ENCODE assay signal across 14 cellular contexts in the genomic region with DNA sequence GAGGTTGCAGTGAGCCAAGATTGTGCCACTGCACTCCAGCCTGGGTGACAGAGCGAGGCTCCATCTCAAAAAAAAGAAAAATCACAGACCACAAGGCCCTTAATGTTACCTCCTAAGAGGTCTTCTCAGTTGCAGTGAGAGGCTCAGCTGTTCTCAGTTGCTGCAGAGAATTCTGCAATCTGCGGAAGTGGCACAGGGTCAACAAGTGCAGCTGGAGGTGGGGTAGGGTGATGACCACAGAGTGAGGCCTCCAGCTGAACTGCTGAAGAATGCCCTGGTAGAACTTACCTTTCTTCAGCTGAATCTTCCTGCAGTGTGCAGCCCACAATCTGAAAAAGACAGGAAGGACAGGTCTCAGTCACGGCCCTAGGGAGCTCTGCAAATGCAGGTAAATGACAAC. TPM values are rescaled to one million over a fixed set of nuclear protein-coding genes. Genes with fewer than 3 reads are reported as not detected.
A peak's percentile ranks its signal among the peaks of the same experiment; 100 is the strongest.
DNase-seq lines count a peak whose midpoint lies in the region; ATAC-seq and TF ChIP-seq lines count a peak whose summit lies in the region.
"Had no signal": no experiment of that assay in that cellular context is flagged by ENCODE, and none has a peak within 500 bp of the region (broad histone marks: within the 10 kb centered on the region; RNA-seq: fewer than 3 reads in every experiment).

No MANE protein-coding gene starts in this region.

- H2BK12ac ChIP-seq in neuronal stem cell (ENCODE audit: low read length), result no peak overlapping the region

- H3K27me3 Mint-ChIP-seq in effector memory CD8-positive, alpha-beta T cell, result no peaks in the 10 kb centered on the region
- no peaks in the 10 kb centered on the region for H3K27me3 Mint-ChIP-seq in activated naive CD8-positive, alpha-beta T cell treated with anti-CD3 and anti-CD28 coated beads for 36 hours

- no peaks in the 10 kb centered on the region for H4K20me1 ChIP-seq in OCI-LY3 (ENCODE audit: insufficient read depth, low read length)

- H3K27ac ChIP-seq in OCI-LY3 (ENCODE audit: low read length) (0 out of 2 replicates have a peak overlapping the region, but pooled peaks have one; percentile 21), neuronal stem cell (replicated peaks; ENCODE audit: low read length) (no peak overlapping the region)
- H3K27ac ChIP-seq: 22Rv1 had no signal

- peak; percentile 84 for DNase-seq in NK-92 treated with Interleukin-12 subunit alpha and Interleukin-12 subunit beta, amount 100 ng/mL, for 24 hours (lab: John Stamatoyannopoulos, UW)
- DNase-seq in NK-92 (lab: John Stamatoyannopoulos, UW; ENCODE audit: unreplicated experiment) (no peak), neuronal stem cell (ENCODE audit: low spot score) (no peak), Kasumi-1 (lab: John Stamatoyannopoulos, UW) (no peak)
- DNase-seq in effector memory CD8-positive, alpha-beta T cell, result no peak
- no peak for DNase-seq in activated naive CD8-positive, alpha-beta T cell treated with anti-CD3 and anti-CD28 coated beads for 36 hours
- DNase-seq: DMS79, H7 had no signal

- H2BK120ac ChIP-seq in neuronal stem cell (ENCODE audit: low read depth, low read length), result no peak overlapping the region

- no peaks in the 10 kb centered on the region for H3K79me2 ChIP-seq in OCI-LY3 (ENCODE audit: low read length)

- no peak overlapping the region for H3K14ac ChIP-seq in neuronal stem cell (ENCODE audit: low read length)

- no peaks in the 10 kb centered on the region for H3K9me3 Mint-ChIP-seq in effector memory CD8-positive, alpha-beta T cell
- no peaks in the 10 kb centered on the region for H3K9me3 Mint-ChIP-seq in activated naive CD8-positive, alpha-beta T cell treated with anti-CD3 and anti-CD28 coated beads for 36 hours
- H3K9me3 Mint-ChIP-seq: GM23338 had no signal

- no peak for TF ChIP-seq CTCF in OCI-LY3 (IDR thresholded peaks at IDR 0.05; ENCODE audit: low read depth, low read length)

- WGBS in neuronal stem cell (ENCODE audit: extremely low coverage in 2 of 2, insufficient read length in 2 of 2, insufficient replicate concordance in 1 of 2), 2 donors, result no CpG with 5 or more reads among the region's 3 CpGs

- H3K23ac ChIP-seq in neuronal stem cell (ENCODE audit: low read depth, low read length, poor library complexity), result no peak overlapping the region

- no peak overlapping the region for H2AFZ ChIP-seq in OCI-LY3 (ENCODE audit: low read depth, low read length)
- no peak overlapping the region for H2AFZ ChIP-seq in neuronal stem cell (ENCODE audit: low read length)
- H2AFZ ChIP-seq: GM23338 had no signal

- H3K9ac ChIP-seq in OCI-LY3 (ENCODE audit: low read length) (no peak overlapping the region), neuronal stem cell (ENCODE audit: low read depth, low read length, poor library complexity) (peak overlapping the region; percentile 12)

- H3K4me1 Mint-ChIP-seq in effector memory CD8-positive, alpha-beta T cell (ENCODE audit: low read depth in 2 of 2), result peaks cover 10 to 22% of the 10 kb centered on the region in 2 donors
- H3K4me1 Mint-ChIP-seq in activated naive CD8-positive, alpha-beta T cell treated with anti-CD3 and anti-CD28 coated beads for 36 hours, result peaks cover 33% of the 10 kb centered on the region
- H3K4me1 Mint-ChIP-seq: CD14-positive monocyte, GM23338 had no signal

- H2BK5ac ChIP-seq in neuronal stem cell (ENCODE audit: low read length), result no peak overlapping the region

- H3K36me3 ChIP-seq in OCI-LY3 (replicated peaks; ENCODE audit: low read depth, low read length) (peaks cover 55% of the 10 kb centered on the region), neuronal stem cell (replicated peaks in 1 of 2; ENCODE audit: control insufficient read depth in 2 of 2, insufficient read depth in 2 of 2, low read length in 2 of 2) (peaks cover 48 to 90% of the 10 kb centered on the region in 2 donors)

- H2AK5ac ChIP-seq in neuronal stem cell (ENCODE audit: low read depth, low read length), result no peak overlapping the region

- H2BK15ac ChIP-seq in neuronal stem cell (ENCODE audit: low read length), result no peak overlapping the region

- no peak overlapping the region for H3K4ac ChIP-seq in neuronal stem cell (ENCODE audit: low read length)

- no peak overlapping the region for H3K4me3 ChIP-seq in OCI-LY3 (ENCODE audit: low read length)
- H3K4me3 ChIP-seq in neuronal stem cell (ENCODE audit: low read length in 2 of 2), result no peak overlapping the region
- H3K4me3 ChIP-seq: GM23338 had no signal

- peak overlapping the region; percentile 24 for H3K4me2 ChIP-seq in OCI-LY3 (ENCODE audit: low read length)
- H3K4me2 ChIP-seq in neuronal stem cell (ENCODE audit: insufficient read depth, low read length, poor library complexity, severe bottlenecking), result no peak overlapping the region
- H3K4me2 ChIP-seq: GM23338 had no signal

- no peak overlapping the region for H3K27ac Mint-ChIP-seq in effector memory CD8-positive, alpha-beta T cell
- no peak overlapping the region for H3K27ac Mint-ChIP-seq in activated naive CD8-positive, alpha-beta T cell treated with anti-CD3 and anti-CD28 coated beads for 36 hours
- H3K27ac Mint-ChIP-seq: GM23338 had no signal

- H4K91ac ChIP-seq in neuronal stem cell (ENCODE audit: low read depth, low read length, poor library complexity), result no peak overlapping the region

- H3K18ac ChIP-seq in neuronal stem cell (ENCODE audit: low read length), result no peak overlapping the region

- H4K8ac ChIP-seq in neuronal stem cell (ENCODE audit: low read depth, low read length), result no peak overlapping the region

- peaks cover 98% of the 10 kb centered on the region for H3K36me3 Mint-ChIP-seq in effector memory CD8-positive, alpha-beta T cell (ENCODE audit: insufficient read depth)
- peaks cover 64% of the 10 kb centered on the region for H3K36me3 Mint-ChIP-seq in activated naive CD8-positive, alpha-beta T cell treated with anti-CD3 and anti-CD28 coated beads for 36 hours

- peak; percentile 51 for ATAC-seq in effector memory CD8-positive, alpha-beta T cell (replicated peaks)
- ATAC-seq in GM18867 (IDR thresholded peaks at IDR 0.05; ENCODE audit: unreplicated experiment), result no peak
- ATAC-seq: GM23338, HepG2 had no signal

- H3K27me3 ChIP-seq in OCI-LY3 (ENCODE audit: low read depth, low read length) (no peaks in the 10 kb centered on the region), neuronal stem cell (ENCODE audit: control insufficient read depth in 3 of 3, insufficient read depth in 3 of 3, low read depth in 1 of 3, low read length in 3 of 3) (no peaks in the 10 kb centered on the region)

- no peaks in the 10 kb centered on the region for H3K79me1 ChIP-seq in neuronal stem cell (ENCODE audit: low read depth, low read length)

- H3K9me3 ChIP-seq in OCI-LY3 (ENCODE audit: insufficient read depth, low read length), result no peaks in the 10 kb centered on the region
- peaks cover 0 to 2% of the 10 kb centered on the region in 2 donors for H3K9me3 ChIP-seq in neuronal stem cell (replicated peaks in 1 of 2; ENCODE audit: control insufficient read depth in 2 of 2, insufficient read depth in 1 of 2, low read depth in 1 of 2, low read length in 2 of 2)

- H3K4me1 ChIP-seq in OCI-LY3 (ENCODE audit: low read length) (peaks cover 57% of the 10 kb centered on the region), neuronal stem cell (ENCODE audit: control insufficient read depth in 2 of 2, insufficient read depth in 1 of 2, low read depth in 1 of 2, low read length in 2 of 2) (peaks cover 0 to 3% of the 10 kb centered on the region in 2 donors)

- peak overlapping the region in 1 of 2 donors; percentile 17 for H3K4me3 Mint-ChIP-seq in effector memory CD8-positive, alpha-beta T cell
- H3K4me3 Mint-ChIP-seq in activated naive CD8-positive, alpha-beta T cell treated with anti-CD3 and anti-CD28 coated beads for 36 hours, result no peak overlapping the region
- H3K4me3 Mint-ChIP-seq: CD14-positive monocyte, GM23338 had no signal

RNA-seq across cellular contexts. Expression of gene CNTNAP1, which starts 26.3 kb away (rescaled TPM):
- 6.1 TPM for polyA plus RNA-seq in neuronal stem cell (2013, experiment 1 of 2)
- polyA plus RNA-seq in neuronal stem cell (2013, experiment 2 of 2), result 5.9 TPM
- total RNA-seq in activated naive CD8-positive, alpha-beta T cell treated with anti-CD3 and anti-CD28 coated beads for 36 hours, result under 1 TPM; 0.68 to 0.70 TPM

RNA-seq across cellular contexts. Expression of gene CCR10, which starts 26.9 kb away (rescaled TPM):
- polyA plus RNA-seq in neuronal stem cell (2013, experiment 1 of 2), result 1.9 TPM
- 1.8 TPM for polyA plus RNA-seq in neuronal stem cell (2013, experiment 2 of 2)
- total RNA-seq in activated naive CD8-positive, alpha-beta T cell treated with anti-CD3 and anti-CD28 coated beads for 36 hours, result under 1 TPM; 0.12 to 0.25 TPM

RNA-seq across cellular contexts. Expression of gene PLEKHH3, which starts 31.8 kb away (rescaled TPM):
- 17.1 TPM for polyA plus RNA-seq in neuronal stem cell (2013, experiment 1 of 2)
- 17.9 TPM for polyA plus RNA-seq in neuronal stem cell (2013, experiment 2 of 2)
- under 1 TPM; 0.85 to 0.90 TPM for total RNA-seq in activated naive CD8-positive, alpha-beta T cell treated with anti-CD3 and anti-CD28 coated beads for 36 hours

RNA-seq across cellular contexts. Expression of gene EZH1, which starts 36.3 kb away (rescaled TPM):
- polyA plus RNA-seq in neuronal stem cell (2013, experiment 1 of 2), result 17.8 TPM
- polyA plus RNA-seq in neuronal stem cell (2013, experiment 2 of 2), result 17.9 TPM
- 10 to 100 TPM; 14.4 to 17.5 TPM for total RNA-seq in activated naive CD8-positive, alpha-beta T cell treated with anti-CD3 and anti-CD28 coated beads for 36 hours

RNA-seq across cellular contexts. Expression of gene TUBG2, which starts 49.5 kb away (rescaled TPM):
- polyA plus RNA-seq in neuronal stem cell (2013, experiment 1 of 2), result 19.4 TPM
- polyA plus RNA-seq in neuronal stem cell (2013, experiment 2 of 2), result 19.8 TPM
- 1 to 10 TPM; 7.1 to 7.8 TPM for total RNA-seq in activated naive CD8-positive, alpha-beta T cell treated with anti-CD3 and anti-CD28 coated beads for 36 hours
